1 cellular context compared by ENCODE assay signal in genomic region chr9:123394291-123395235, GRCh38.
TF ChIP-seq lines count a peak whose summit lies in the region.

No MANE protein-coding gene starts in this region.

TF ChIP-seq in GM12878, 131 proteins besides CTCF, POLR2A, EP300 and RAD21 (continued from another document):
- no peak for TF ChIP-seq CUX1 (IDR thresholded peaks at IDR 0.05; ENCODE audit: insufficient replicate concordance, low read depth, low read length)
- TF ChIP-seq RFX5 (IDR thresholded peaks at IDR 0.05; ENCODE audit: low read depth, low read length): no peak
- no peak for TF ChIP-seq BMI1 (IDR thresholded peaks at IDR 0.05; ENCODE audit: borderline replicate concordance)
- TF ChIP-seq SREBF2 (IDR thresholded peaks at IDR 0.05; ENCODE audit: low read length): no peak
